32 cellular contexts compared by ENCODE assay signal in genomic region chr3:98034036-98034435, GRCh38. TPM values are rescaled to one million over a fixed set of nuclear protein-coding genes. Genes with fewer than 3 reads are reported as not detected.
"Had no signal": no experiment of that assay in that cellular context is flagged by ENCODE, and none has a peak within 500 bp of the region (broad histone marks: within the 10 kb centered on the region; RNA-seq: fewer than 3 reads in every experiment).

No MANE protein-coding gene starts in this region.

- H3K4me1 Mint-ChIP-seq: stimulated activated naive B cell treated with anti-CD40 and anti-IgM and Interleukin-4, amounts not matched to agents 10 μg/mL and 1 μg/mL and 100 μg/mL, for 72 hours had no signal

- H3K36me3 Mint-ChIP-seq: stimulated activated effector memory CD8-positive, alpha-beta T cell treated with anti-CD3 and anti-CD28 coated beads, Interleukin-12 subunit alpha, Interleukin-12 subunit beta, amount 100 ng/mL, for 72 hours; stimulated activated memory B cell treated with anti-CD40 and anti-IgM and Interleukin-4, amounts not matched to agents 10 μg/mL and 1 μg/mL and 100 μg/mL, for 72 hours; stimulated activated naive B cell treated with anti-CD40 and anti-IgM and Interleukin-4, amounts not matched to agents 10 μg/mL and 1 μg/mL and 100 μg/mL, for 72 hours; type B pancreatic cell had no signal

- H3K4me1 ChIP-seq: suprapubic skin, testis, thyroid gland, tibial artery, transverse colon, upper lobe of left lung, upper lobe of right lung, uterus, vagina had no signal

- H3K27ac Mint-ChIP-seq: stimulated activated effector memory CD8-positive, alpha-beta T cell treated with anti-CD3 and anti-CD28 coated beads, Interleukin-12 subunit alpha, Interleukin-12 subunit beta, amount 100 ng/mL, for 72 hours; stimulated activated memory B cell treated with anti-CD40 and anti-IgM and Interleukin-4, amounts not matched to agents 10 μg/mL and 1 μg/mL and 100 μg/mL, for 72 hours; stimulated activated naive B cell treated with anti-CD40 and anti-IgM and Interleukin-4, amounts not matched to agents 10 μg/mL and 1 μg/mL and 100 μg/mL, for 72 hours; stimulated activated naive CD8-positive, alpha-beta T cell treated with anti-CD3 and anti-CD28 coated beads, Interleukin-15, amount 100 ng/mL, for 72 hours; stimulated activated naive CD8-positive, alpha-beta T cell treated with anti-CD3 and anti-CD28 coated beads, Interleukin-15, Interleukin-2, amounts not matched to agents 100 ng/mL and 50 ng/mL, for 24 hours; type B pancreatic cell had no signal

- H3K27me3 ChIP-seq: testis, upper lobe of left lung, vagina had no signal

- H3K4me3 ChIP-seq: stomach, suprapubic skin, testis, thoracic aorta, thyroid gland, tibial artery, tibial nerve, transverse colon, upper lobe of left lung, upper lobe of right lung, uterus, vagina had no signal

- H3K4me3 Mint-ChIP-seq: stimulated activated effector memory CD8-positive, alpha-beta T cell treated with anti-CD3 and anti-CD28 coated beads, Interleukin-12 subunit alpha, Interleukin-12 subunit beta, amount 100 ng/mL, for 72 hours; stimulated activated memory B cell treated with anti-CD40 and anti-IgM and Interleukin-4, amounts not matched to agents 10 μg/mL and 1 μg/mL and 100 μg/mL, for 72 hours; stimulated activated naive B cell treated with anti-CD40 and anti-IgM and Interleukin-4, amounts not matched to agents 10 μg/mL and 1 μg/mL and 100 μg/mL, for 72 hours; stimulated activated naive CD8-positive, alpha-beta T cell treated with anti-CD3 and anti-CD28 coated beads, Interleukin-15, amount 100 ng/mL, for 72 hours; stimulated activated naive CD8-positive, alpha-beta T cell treated with anti-CD3 and anti-CD28 coated beads, Interleukin-15, Interleukin-2, amounts not matched to agents 100 ng/mL and 50 ng/mL, for 24 hours; type B pancreatic cell had no signal

- H3K9me3 ChIP-seq: stomach, suprapubic skin, testis, thoracic aorta, thyroid gland, tibial artery, tibial nerve, transverse colon, upper lobe of left lung, upper lobe of right lung, uterus, vagina had no signal

- H3K27ac ChIP-seq: stomach, suprapubic skin, testis, thoracic aorta, thyroid gland, tibial artery, tibial nerve, transverse colon, upper lobe of left lung, upper lobe of right lung, uterus, vagina had no signal

- H3K36me3 ChIP-seq: stomach, suprapubic skin, thoracic aorta, thyroid gland, tibial artery, tibial nerve, transverse colon, upper lobe of left lung, upper lobe of right lung, uterus, vagina had no signal

- H3K9me3 Mint-ChIP-seq: stimulated activated effector memory CD8-positive, alpha-beta T cell treated with anti-CD3 and anti-CD28 coated beads, Interleukin-12 subunit alpha, Interleukin-12 subunit beta, amount 100 ng/mL, for 72 hours; stimulated activated memory B cell treated with anti-CD40 and anti-IgM and Interleukin-4, amounts not matched to agents 10 μg/mL and 1 μg/mL and 100 μg/mL, for 72 hours; stimulated activated naive B cell treated with anti-CD40 and anti-IgM and Interleukin-4, amounts not matched to agents 10 μg/mL and 1 μg/mL and 100 μg/mL, for 72 hours; stimulated activated naive CD8-positive, alpha-beta T cell treated with anti-CD3 and anti-CD28 coated beads, Interleukin-15, amount 100 ng/mL, for 72 hours; stimulated activated naive CD8-positive, alpha-beta T cell treated with anti-CD3 and anti-CD28 coated beads, Interleukin-15, Interleukin-2, amounts not matched to agents 100 ng/mL and 50 ng/mL, for 24 hours; type B pancreatic cell had no signal

- DNase-seq: stimulated activated CD4-positive, alpha-beta T cell treated with anti-CD3 and anti-CD28 coated beads, Interleukin-2, amount 100 ng/mL, for 48 hours; stimulated activated CD4-positive, alpha-beta T cell treated with anti-CD3 and anti-CD28 coated beads, Interleukin-4, amount 100 ng/mL, for 1 hour; stimulated activated CD4-positive, alpha-beta T cell treated with anti-CD3 and anti-CD28 coated beads, Interleukin-4, amount 100 ng/mL, for 24 hours; stimulated activated CD4-positive, alpha-beta T cell treated with anti-CD3 and anti-CD28 coated beads, Interleukin-4, amount 100 ng/mL, for 4 hours; stimulated activated CD8-positive, alpha-beta memory T cell treated with anti-CD3 and anti-CD28 coated beads, Interleukin-4, amount 100 ng/mL, for 48 hours; stimulated activated naive B cell treated with anti-CD40 and anti-IgM and Interleukin-4, amounts not matched to agents 10 μg/mL and 1 μg/mL and 100 μg/mL, for 72 hours; stimulated activated naive CD4-positive, alpha-beta T cell; stimulated activated naive CD4-positive, alpha-beta T cell treated with Interleukin-2 at 50 U/mL for 16 hours; stimulated activated naive CD8-positive, alpha-beta T cell treated with anti-CD3 and anti-CD28 coated beads, Interleukin-15, amount 100 ng/mL, for 72 hours; stimulated activated naive CD8-positive, alpha-beta T cell treated with anti-CD3 and anti-CD28 coated beads, Interleukin-15, Interleukin-2, amounts not matched to agents 100 U/mL and 50 U/mL, for 24 hours; stomach; substantia nigra; testis; thyroid gland; tibial artery; transverse colon; upper lobe of left lung; upper lobe of right lung; uterus had no signal

RNA-seq across cellular contexts. Expression of gene GABRR3, which starts 1.1 kb away (rescaled TPM):
- total RNA-seq: stomach, subcutaneous adipose tissue, suprapubic skin, thoracic aorta, tibial nerve, transverse colon, upper lobe of left lung, upper lobe of right lung, uterus, vagina had no signal
- polyA plus RNA-seq: stomach had no signal

RNA-seq across cellular contexts. Expression of gene OR5AC2, which starts 52.9 kb away (rescaled TPM):
- total RNA-seq: stomach, subcutaneous adipose tissue, suprapubic skin, temporal lobe, testis, thoracic aorta, thyroid gland, tibial nerve, transverse colon, upper lobe of left lung, upper lobe of right lung, ureter, urinary bladder, uterus, vagina had no signal
- polyA plus RNA-seq: stomach, thymus, urinary bladder had no signal
